In the genomic region with DNA sequence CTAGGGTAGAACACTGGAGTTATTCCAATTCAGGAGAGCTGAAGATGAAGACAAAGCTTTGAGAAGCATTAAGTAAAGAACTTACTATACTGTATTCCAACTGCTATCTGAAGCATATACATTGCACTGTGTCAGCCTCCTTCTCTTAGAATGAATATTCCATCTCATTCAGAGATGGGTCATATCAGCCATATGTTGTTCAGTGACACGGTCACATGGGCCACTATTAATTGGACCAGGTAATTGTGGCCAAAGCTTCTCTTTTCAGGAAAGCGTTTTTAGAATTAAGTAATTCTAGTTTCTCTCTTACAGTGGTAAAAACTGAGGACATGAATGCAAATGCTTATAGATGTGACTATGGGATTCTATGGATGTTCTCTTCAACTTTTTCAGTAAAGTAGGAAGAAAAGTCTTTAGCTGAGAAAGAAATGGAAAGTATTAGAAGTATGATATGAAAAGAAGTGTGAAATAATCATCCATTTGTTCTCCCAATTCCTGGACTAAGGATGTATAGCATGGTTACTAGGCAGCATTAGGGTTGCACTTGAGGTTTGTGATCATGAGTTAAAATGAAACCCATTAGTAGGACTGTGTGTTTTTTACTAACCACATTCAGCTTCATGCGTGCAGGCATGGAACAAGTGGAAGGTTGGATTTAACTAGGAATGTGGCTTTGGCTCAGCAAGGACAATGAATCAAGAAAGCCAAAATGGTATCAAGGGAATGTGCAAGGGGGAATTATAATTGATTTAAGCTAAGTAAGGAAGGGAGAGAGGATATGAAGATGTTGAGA, we compare ENCODE assay signal across 1 cellular context.
TF ChIP-seq lines count a peak whose summit lies in the region.

No MANE protein-coding gene starts in this region.

TF ChIP-seq in H1, 55 proteins besides CTCF, POLR2A, EP300 and RAD21 (continued from another document):
- TF ChIP-seq CHD7 (IDR thresholded peaks at IDR 0.05; ENCODE audit: insufficient replicate concordance, low read length), result no peak
- TF ChIP-seq KDM4A (IDR thresholded peaks at IDR 0.05; ENCODE audit: low read depth, low read length, severe bottlenecking), result no peak
- no peak for TF ChIP-seq CBX8 (IDR thresholded peaks at IDR 0.05; ENCODE audit: borderline replicate concordance, low read depth, low read length)
- TF ChIP-seq TCF12 (IDR thresholded peaks at IDR 0.05; ENCODE audit: low read depth, low read length), result no peak
- TF ChIP-seq POU5F1 (IDR thresholded peaks at IDR 0.05; ENCODE audit: low read depth, low read length), result no peak
- TF ChIP-seq, protein P1, sequence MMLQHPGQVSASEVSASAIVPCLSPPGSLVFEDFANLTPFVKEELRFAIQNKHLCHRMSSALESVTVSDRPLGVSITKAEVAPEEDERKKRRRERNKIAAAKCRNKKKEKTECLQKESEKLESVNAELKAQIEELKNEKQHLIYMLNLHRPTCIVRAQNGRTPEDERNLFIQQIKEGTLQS (IDR thresholded peaks at IDR 0.05; ENCODE audit: insufficient read depth, low read depth, low read length), result no peak
- TF ChIP-seq CTBP2 (IDR thresholded peaks at IDR 0.05; ENCODE audit: borderline replicate concordance, insufficient read depth, insufficient read length, low read length), result no peak
- no peak for TF ChIP-seq SP2 (IDR thresholded peaks at IDR 0.05; ENCODE audit: low read length)
- no peak for TF ChIP-seq HDAC6 (IDR thresholded peaks at IDR 0.05; ENCODE audit: low read depth, low read length)
- no peak for TF ChIP-seq SRF (IDR thresholded peaks at IDR 0.05; ENCODE audit: low read depth, low read length)
- no peak for TF ChIP-seq GTF2F1 (IDR thresholded peaks at IDR 0.05; ENCODE audit: borderline replicate concordance, low read depth, low read length)
